In genomic region chr6:6911391-6911790, GRCh38 we compare ENCODE assay signal across 30 cellular contexts.
"Had no signal": no experiment of that assay in that cellular context is flagged by ENCODE, and none has a peak within 500 bp of the region (broad histone marks: within the 10 kb centered on the region; RNA-seq: fewer than 3 reads in every experiment).

No MANE protein-coding gene starts in this region.

- H3K9ac ChIP-seq: parathyroid adenoma had no signal

- H3K79me2 ChIP-seq: parathyroid adenoma had no signal

- H3K4me3 ChIP-seq: psoas muscle, right lobe of liver, sigmoid colon, suprapubic skin, testis, tibial artery, transverse colon, upper lobe of right lung, uterus had no signal

- ATAC-seq: naive thymus-derived CD8-positive, alpha-beta T cell; psoas muscle; right cardiac atrium; right lobe of liver; stimulated activated memory B cell treated with anti-CD40 and anti-IgM and Interleukin-4, amounts not matched to agents 10 μg/mL and 1 μg/mL and 100 μg/mL, for 72 hours; stimulated activated naive CD8-positive, alpha-beta T cell treated with anti-CD3 and anti-CD28 coated beads, Interleukin-15, amount 100 ng/mL, for 72 hours; stimulated activated naive CD8-positive, alpha-beta T cell treated with anti-CD3 and anti-CD28 coated beads, Interleukin-15, Interleukin-2, amounts not matched to agents 100 U/mL and 50 U/mL, for 24 hours; upper lobe of right lung had no signal

- H3K27me3 ChIP-seq: neutrophil, right lobe of liver, sigmoid colon, suprapubic skin, testis, transverse colon, upper lobe of right lung, uterus had no signal

- H2AFZ ChIP-seq: parathyroid adenoma had no signal

- H3K9me3 Mint-ChIP-seq: naive B cell; naive thymus-derived CD8-positive, alpha-beta T cell; natural killer cell treated with Interleukin-12 subunit alpha and Interleukin-12 subunit beta and Interleukin-15 and Interleukin-18, amount 100 ng/mL, for 72 hours; stimulated activated memory B cell treated with anti-CD40 and anti-IgM and Interleukin-4, amounts not matched to agents 10 μg/mL and 1 μg/mL and 100 μg/mL, for 72 hours; stimulated activated naive CD8-positive, alpha-beta T cell treated with anti-CD3 and anti-CD28 coated beads, Interleukin-15, amount 100 ng/mL, for 72 hours; type B pancreatic cell had no signal

- H3K9me3 ChIP-seq: neutrophil, psoas muscle, right lobe of liver, sigmoid colon, suprapubic skin, testis, tibial artery, transverse colon, upper lobe of right lung, uterus had no signal

- DNase-seq: naive B cell; naive thymus-derived CD8-positive, alpha-beta T cell; nucleus accumbens; posterior cingulate gyrus; psoas muscle; right cardiac atrium; right lobe of liver; sigmoid colon; small intestine; stimulated activated CD4-positive, alpha-beta T cell treated with anti-CD3 and anti-CD28 coated beads, Interleukin-12 subunit alpha, Interleukin-12 subunit beta, amount 100 ng/mL, for 4 hours; stimulated activated CD4-positive, alpha-beta T cell treated with anti-CD3 and anti-CD28 coated beads, Interleukin-1b, Interleukin-23, amount 100 ng/mL, for 48 hours; stimulated activated CD4-positive, alpha-beta T cell treated with anti-CD3 and anti-CD28 coated beads, Interleukin-4, amount 100 ng/mL, for 1 hour; stimulated activated CD4-positive, alpha-beta T cell treated with anti-CD3 and anti-CD28 coated beads, Interleukin-4, amount 100 ng/mL, for 4 hours; stimulated activated CD8-positive, alpha-beta memory T cell treated with anti-CD3 and anti-CD28 coated beads, Interleukin-4, amount 100 ng/mL, for 48 hours; stimulated activated naive CD4-positive, alpha-beta T cell; stimulated activated naive CD8-positive, alpha-beta T cell treated with anti-CD3 and anti-CD28 coated beads, Interleukin-15, amount 100 ng/mL, for 72 hours; stimulated activated naive CD8-positive, alpha-beta T cell treated with anti-CD3 and anti-CD28 coated beads, Interleukin-15, Interleukin-2, amounts not matched to agents 100 U/mL and 50 U/mL, for 24 hours; substantia nigra; testis; tibial artery; transverse colon; upper lobe of right lung; uterus had no signal

- H3K4me1 ChIP-seq: parathyroid adenoma, uterus had no signal

- H3K36me3 ChIP-seq: neutrophil, right lobe of liver, sigmoid colon, suprapubic skin, tibial artery, transverse colon, upper lobe of right lung, uterus had no signal

- H3K27ac Mint-ChIP-seq: naive thymus-derived CD8-positive, alpha-beta T cell; natural killer cell treated with Interleukin-12 subunit alpha and Interleukin-12 subunit beta and Interleukin-15 and Interleukin-18, amount 100 ng/mL, for 72 hours; progenitor cell of endocrine pancreas; stimulated activated memory B cell treated with anti-CD40 and anti-IgM and Interleukin-4, amounts not matched to agents 10 μg/mL and 1 μg/mL and 100 μg/mL, for 72 hours; type B pancreatic cell had no signal

- H3K36me3 Mint-ChIP-seq: naive B cell; naive thymus-derived CD8-positive, alpha-beta T cell; natural killer cell treated with Interleukin-12 subunit alpha and Interleukin-12 subunit beta and Interleukin-15 and Interleukin-18, amount 100 ng/mL, for 72 hours; stimulated activated memory B cell treated with anti-CD40 and anti-IgM and Interleukin-4, amounts not matched to agents 10 μg/mL and 1 μg/mL and 100 μg/mL, for 72 hours; type B pancreatic cell had no signal

- H3K4me3 Mint-ChIP-seq: naive B cell; naive thymus-derived CD8-positive, alpha-beta T cell; natural killer cell treated with Interleukin-12 subunit alpha and Interleukin-12 subunit beta and Interleukin-15 and Interleukin-18, amount 100 ng/mL, for 72 hours; stimulated activated memory B cell treated with anti-CD40 and anti-IgM and Interleukin-4, amounts not matched to agents 10 μg/mL and 1 μg/mL and 100 μg/mL, for 72 hours; stimulated activated naive CD8-positive, alpha-beta T cell treated with anti-CD3 and anti-CD28 coated beads, Interleukin-15, amount 100 ng/mL, for 72 hours; type B pancreatic cell had no signal

- FAIRE-seq: small intestine had no signal

- H3K27ac ChIP-seq: neutrophil, parathyroid adenoma, psoas muscle, right lobe of liver, sigmoid colon, suprapubic skin, testis, tibial artery, transverse colon, upper lobe of right lung, uterus had no signal
